ENCODE assay signal across 1 cellular context in genomic region chr14:74289801-74290200, GRCh38.
TF ChIP-seq lines count a peak whose summit lies in the region.

No MANE protein-coding gene starts in this region.

TF ChIP-seq in HepG2, 621 proteins besides CTCF, POLR2A, EP300 and RAD21:
- TF ChIP-seq MTERF4 (CRISPR knock-in tag; IDR thresholded peaks at IDR 0.05) (no peak), HMG20B (CRISPR knock-in tag; conservative IDR thresholded peaks at IDR 0.05) (no peak), ZNF282 (IDR thresholded peaks at IDR 0.05; ENCODE audit: partially characterized antibody) (no peak), AGO2 (optimal IDR thresholded peaks at IDR 0.05; ENCODE audit: low read depth, low read length) (peak; percentile 43), ELF4 (CRISPR knock-in tag; IDR thresholded peaks at IDR 0.05; ENCODE audit: borderline replicate concordance) (no peak)
TF ChIP-seq in HepG2: peak in this region for 1.
